Comparison of ENCODE assay signal across 19 cellular contexts in the genomic region with DNA sequence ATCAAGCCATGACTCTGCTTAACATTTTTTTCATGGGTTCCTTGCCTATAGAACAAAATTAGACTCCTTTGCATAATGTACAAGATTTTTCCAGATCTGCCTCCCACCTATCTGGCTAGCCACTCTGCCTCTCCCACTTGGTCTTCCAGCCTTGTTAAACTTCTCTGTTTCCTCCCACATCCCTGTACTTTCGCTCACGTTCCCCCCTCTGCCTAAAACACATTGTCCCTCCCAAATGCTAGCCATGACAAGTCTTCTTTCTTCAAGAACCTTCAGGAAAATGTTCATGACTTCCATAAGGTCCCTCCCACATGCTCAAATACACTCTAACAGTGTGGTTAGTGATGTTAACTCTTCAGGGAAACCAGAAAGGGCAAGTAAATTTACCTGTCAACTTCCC.
DNase-seq lines count a peak whose midpoint lies in the region; TF ChIP-seq lines count a peak whose summit lies in the region.
"Had no signal": no experiment of that assay in that cellular context is flagged by ENCODE, and none has a peak within 500 bp of the region (broad histone marks: within the 10 kb centered on the region; RNA-seq: fewer than 3 reads in every experiment).

No MANE protein-coding gene starts in this region.

- H3K4me3 ChIP-seq in dorsolateral prefrontal cortex: no peak overlapping the region
- H3K4me3 ChIP-seq: A549; BLaER1 treated with 17β-estradiol and CSF1 and Interleukin-3, amounts not matched to agents 10 nM and 100 nM; GM23338 had no signal

- no peaks in the 10 kb centered on the region for H3K27me3 ChIP-seq in dorsolateral prefrontal cortex
- H3K27me3 ChIP-seq: BE2C; BLaER1 treated with 17β-estradiol and CSF1 and Interleukin-3, amounts not matched to agents 10 nM and 100 nM had no signal

- intact Hi-C loops in dorsolateral prefrontal cortex (cut with DNase I): no loop called here

- TF ChIP-seq CTCF in dorsolateral prefrontal cortex (IDR thresholded peaks at IDR 0.05 in 54 of 56, conservative IDR thresholded peaks at IDR 0.05 in 2 of 56; ENCODE audit: low read depth in 1 of 56, partially characterized antibody in 56 of 56): no peak

- DNase-seq in OCI-M1 (lab: John Stamatoyannopoulos, UW) (peak; percentile 12), dorsolateral prefrontal cortex (peak in 3 of 10 donors; percentile 9 to 46 (median 41)), occipital lobe (lab: John Stamatoyannopoulos, UW) (peak; percentile 6), NCI-H446 (lab: John Stamatoyannopoulos, UW) (no peak), NCI-H1436 (lab: John Stamatoyannopoulos, UW) (no peak)
- DNase-seq in stimulated activated CD4-positive, alpha-beta T cell treated with anti-CD3 and anti-CD28 coated beads, Interleukin-4, amount 100 ng/mL, for 24 hours: no peak
- DNase-seq: 8988T; ACHN; AML-193; BE2C; CD4-positive, alpha-beta T cell; CD8-positive, alpha-beta memory T cell; DMS53; DMS79 treated with DMSO at 0.1 percent for 48 hours; GF-D8; H9 had no signal

- peak overlapping the region in 32 of 59 donors; percentile 5 to 76 (median 62) for H3K27ac ChIP-seq in dorsolateral prefrontal cortex
- H3K27ac ChIP-seq: A549; BLaER1 treated with 17β-estradiol and CSF1 and Interleukin-3, amounts not matched to agents 10 nM and 100 nM had no signal

Comparison
In these comparisons a context has a peak if more than half of its experiments do, and no peak if none do; other contexts are left out.
1. DNase-seq: peak in OCI-M1 (single experiment) and occipital lobe (single experiment); none in stimulated activated CD4-positive, alpha-beta T cell treated with anti-CD3 and anti-CD28 coated beads, Interleukin-4, amount 100 ng/mL, for 24 hours (single experiment), NCI-H446 (0 of 2) and NCI-H1436 (single experiment).